8 cellular contexts compared by ENCODE assay signal in the genomic region with DNA sequence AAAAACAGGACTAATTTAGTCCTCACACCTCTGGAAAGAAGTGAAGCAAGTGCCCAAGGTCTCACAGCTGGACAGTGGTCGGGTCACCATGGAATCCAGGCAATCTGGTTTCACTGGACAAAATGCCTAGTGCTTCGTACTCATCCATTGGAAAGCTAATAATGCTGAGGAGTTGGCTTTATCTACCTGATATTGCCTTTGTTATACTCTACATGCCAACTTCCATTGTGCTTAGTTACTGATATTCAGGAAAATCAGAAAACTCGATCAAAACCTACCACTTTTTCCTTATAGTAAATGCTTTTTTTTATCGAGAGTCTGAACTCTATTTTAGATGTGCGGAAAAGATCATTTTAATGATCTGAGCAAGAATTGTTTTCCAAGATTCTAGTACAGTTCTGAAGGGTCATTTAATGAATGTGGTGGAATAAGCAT. TPM values are rescaled to one million over a fixed set of nuclear protein-coding genes. Genes with fewer than 3 reads are reported as not detected.
DNase-seq lines count a peak whose midpoint lies in the region; ATAC-seq and TF ChIP-seq lines count a peak whose summit lies in the region.

No MANE protein-coding gene starts in this region.

- no peak for TF ChIP-seq CTCF in OCI-LY1 (IDR thresholded peaks at IDR 0.05; ENCODE audit: low read length)
- no peak for TF ChIP-seq CTCF in epithelial cell of proximal tubule (conservative IDR thresholded peaks at IDR 0.05; ENCODE audit: low read depth, low read length)
- no peak for TF ChIP-seq CTCF in retinal pigment epithelial cell (conservative IDR thresholded peaks at IDR 0.05; ENCODE audit: low read depth, low read length)

- peak overlapping the region; percentile 73 for H3K9ac ChIP-seq in OCI-LY1 (ENCODE audit: low read length)

- no peaks in the 10 kb centered on the region for H3K79me2 ChIP-seq in OCI-LY1 (ENCODE audit: insufficient read depth, low read length)

- no peaks in the 10 kb centered on the region for H3K27me3 ChIP-seq in OCI-LY1 (ENCODE audit: insufficient read depth, low read length)

- H3K9me2 ChIP-seq in OCI-LY1 (ENCODE audit: low read depth, low read length), result no peaks in the 10 kb centered on the region

- no peaks in the 10 kb centered on the region for H3K9me3 ChIP-seq in OCI-LY1 (ENCODE audit: low read length)

- no peaks in the 10 kb centered on the region for H3F3A ChIP-seq in OCI-LY1 (ENCODE audit: insufficient read depth, low read length)

- H3K27ac ChIP-seq in OCI-LY1 (ENCODE audit: low read depth, low read length, poor library complexity, severe bottlenecking), result no peak overlapping the region

- peak overlapping the region; percentile 96 for H2AFZ ChIP-seq in OCI-LY1 (ENCODE audit: low read length)

- ATAC-seq in GM18870 (IDR thresholded peaks at IDR 0.05; ENCODE audit: unreplicated experiment), result peak; percentile 9

- no peaks in the 10 kb centered on the region for H4K20me1 ChIP-seq in OCI-LY1 (ENCODE audit: insufficient read depth, low read length)

- H3K4me3 ChIP-seq in OCI-LY1 (ENCODE audit: low read depth, low read length, poor library complexity, severe bottlenecking), result peak overlapping the region; percentile 74
- peak overlapping the region; percentile 88 for H3K4me3 ChIP-seq in epithelial cell of proximal tubule (ENCODE audit: low read depth, low read length)
- peak overlapping the region; percentile 53 for H3K4me3 ChIP-seq in retinal pigment epithelial cell (ENCODE audit: low read length)

- peak overlapping the region; percentile 91 for H3K4me2 ChIP-seq in OCI-LY1 (ENCODE audit: low read length)

- DNase-seq in epithelial cell of proximal tubule (ENCODE audit: low read depth), result no peak
- no peak for DNase-seq in retinal pigment epithelial cell (ENCODE audit: low read depth)
- no peak for DNase-seq in AML-193 (lab: John Stamatoyannopoulos, UW)
- DNase-seq in NCI-H146 treated with DMSO at 0.1 percent for 48 hours (lab: John Stamatoyannopoulos, UW; ENCODE audit: unreplicated experiment), result no peak
- DNase-seq in UCSD-AML1 (lab: John Stamatoyannopoulos, UW; ENCODE audit: unreplicated experiment), result no peak
- no peak for DNase-seq in GM19240 (ENCODE audit: insufficient read length, low spot score)

- no peaks in the 10 kb centered on the region for H3K36me3 ChIP-seq in OCI-LY1 (ENCODE audit: insufficient read depth, low read length)

- H3K4me1 ChIP-seq in OCI-LY1 (ENCODE audit: insufficient read depth, low read length, severe bottlenecking), result peaks cover 10% of the 10 kb centered on the region

RNA-seq across cellular contexts. Expression of a gene that starts 1.0 kb away (rescaled TPM):
- total RNA-seq in epithelial cell of proximal tubule, result 0.40 and 1.2 TPM in 2 replicates
